In the genomic region with DNA sequence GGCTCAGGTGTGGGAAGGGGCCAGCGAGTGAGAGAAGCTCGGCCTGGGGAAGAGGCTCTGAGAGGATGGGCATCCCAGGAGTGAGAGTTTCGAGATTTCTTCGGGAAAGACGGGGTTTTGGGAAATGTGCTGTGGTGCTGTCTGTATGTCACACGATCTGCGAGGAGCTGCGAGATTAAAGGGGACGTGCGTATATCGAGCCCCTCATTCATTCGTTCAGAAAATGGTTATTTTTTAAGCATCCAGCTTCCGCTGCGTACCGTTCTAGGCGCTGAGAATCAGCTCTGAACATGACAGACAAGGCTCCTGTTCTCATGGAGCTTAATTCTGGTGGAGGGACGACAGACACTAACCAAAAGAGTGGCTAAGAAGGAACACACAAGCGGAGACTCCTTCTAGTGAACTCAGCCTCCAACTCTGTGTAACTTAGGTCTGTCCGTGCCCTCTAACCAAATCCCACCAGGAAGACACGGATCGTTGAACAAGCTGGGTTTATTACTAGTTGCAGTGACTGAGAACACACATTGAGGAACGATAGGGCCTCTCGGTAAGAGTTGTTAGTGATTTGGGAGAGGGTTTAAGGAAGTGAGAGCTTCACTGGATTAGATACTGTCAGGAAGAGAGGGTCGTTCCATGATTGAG, we compare ENCODE assay signal across 8 cellular contexts. TPM values are rescaled to one million over a fixed set of nuclear protein-coding genes. Genes with fewer than 3 reads are reported as not detected.
A peak's percentile ranks its signal among the peaks of the same experiment; 100 is the strongest.
DNase-seq lines count a peak whose midpoint lies in the region; ATAC-seq and TF ChIP-seq lines count a peak whose summit lies in the region.

No MANE protein-coding gene starts in this region.

- no peak; the same call in 1 of the 2 replicates for ATAC-seq in Panc1
- ATAC-seq in mucosa of descending colon, result peak; percentile 1

- H3K4me3 ChIP-seq in Panc1 (ENCODE audit: low read depth in 2 of 2, low read length in 2 of 2) (peak overlapping the region; percentile 99 to 100), dorsolateral prefrontal cortex (peak overlapping the region; percentile 72 to 100 (median 96)), mucosa of descending colon (peak overlapping the region; percentile 79)

- no peaks in the 10 kb centered on the region for H3K9me3 Mint-ChIP-seq in activated naive CD4-positive, alpha-beta T cell treated with anti-CD3 and anti-CD28 coated beads for 36 hours

- CTCF ChIA-PET in activated naive CD4-positive, alpha-beta T cell treated with anti-CD3 and anti-CD28 coated beads for 36 hours (lab: Charles Lee), result interaction anchor here (0.7 to 6.3 kb wide), 18 partner anchors 29 to 286 kb away, joined by 3 to 61 read pairs (median 4); a partner anchor contains a TSS
- CTCF ChIA-PET in Panc1 (lab: Charles Lee), result interaction anchor here (0.6 to 2.9 kb wide), 7 partner anchors 10 to 375 kb away, joined by 3 to 21 read pairs (median 6); a partner anchor contains a TSS

- H3K27ac Mint-ChIP-seq in activated naive CD4-positive, alpha-beta T cell treated with anti-CD3 and anti-CD28 coated beads for 36 hours, result peak overlapping the region; percentile 99

- H3K4me1 ChIP-seq in Panc1 (ENCODE audit: control insufficient read depth, insufficient read depth, low read length), result peaks cover 45% of the 10 kb centered on the region
- peaks cover 8% of the 10 kb centered on the region for H3K4me1 ChIP-seq in mucosa of descending colon (ENCODE audit: low read depth)

- H3K9me3 ChIP-seq in Panc1 (ENCODE audit: control insufficient read depth, insufficient read depth, low read depth, low read length) (no peaks in the 10 kb centered on the region), mucosa of descending colon (no peaks in the 10 kb centered on the region)

- H3K27ac ChIP-seq in Panc1 (ENCODE audit: low read length) (peak overlapping the region; percentile 99), dorsolateral prefrontal cortex (peak overlapping the region; percentile 89 to 100 (median 98))

- peaks cover 14% of the 10 kb centered on the region for H3K36me3 ChIP-seq in Panc1 (ENCODE audit: control insufficient read depth, insufficient read depth, low read length)
- no peaks in the 10 kb centered on the region for H3K36me3 ChIP-seq in mucosa of descending colon (ENCODE audit: low read depth)

- POLR2A ChIA-PET in Panc1 (lab: Charles Lee), result interaction anchor here (0.6 to 1.5 kb wide), 2 partner anchors 14 to 407 kb away, joined by 12 to 13 read pairs; no protein-coding TSS in a partner anchor

- no peak for TF ChIP-seq CTCF in Panc1 (IDR thresholded peaks at IDR 0.05)
- peak in 1 of 56 donors; percentile 7 for TF ChIP-seq CTCF in dorsolateral prefrontal cortex (IDR thresholded peaks at IDR 0.05 in 54 of 56, conservative IDR thresholded peaks at IDR 0.05 in 2 of 56; ENCODE audit: low read depth in 1 of 56, partially characterized antibody in 56 of 56)
- no peak for TF ChIP-seq CTCF in mucosa of descending colon (IDR thresholded peaks at IDR 0.05)

- TSS peak; percentile 98 for BruUV-seq in Panc1 (replicated peaks; lab: Mats Ljungman, UMichigan)

- intact Hi-C loops in activated naive CD4-positive, alpha-beta T cell treated with anti-CD3 and anti-CD28 coated beads for 36 hours (cut with micrococcal nuclease), result loop anchor here (1.0 to 5.0 kb wide), 3 partner anchors 95 to 1675 kb away; a partner anchor contains a TSS
- intact Hi-C loops in Panc1 (cut with micrococcal nuclease; ENCODE audit: unreplicated experiment) (loop anchor here (5.0 kb wide), 1 partner anchor 80 kb away; no protein-coding TSS in a partner anchor), dorsolateral prefrontal cortex (cut with DNase I) (loop anchor here (2.0 to 5.0 kb wide), 5 partner anchors 94 to 620 kb away; a partner anchor contains a TSS), mucosa of descending colon (cut with DNase I, micrococcal nuclease) (no loop called here)

- peak; percentile 26 for DNase-seq in activated naive CD4-positive, alpha-beta T cell treated with anti-CD3 and anti-CD28 coated beads for 36 hours
- DNase-seq in activated naive CD4-positive, alpha-beta T cell (lab: John Stamatoyannopoulos, UW), result no peak
- DNase-seq in Panc1 (ENCODE audit: low read depth, low spot score), result no peak
- no peak for DNase-seq in dorsolateral prefrontal cortex
- no peak for DNase-seq in mucosa of descending colon
- DNase-seq in mesenteric fat pad (ENCODE audit: low spot score), result no peak
- DNase-seq in NCI-H446 treated with DMSO at 0.1 percent for 48 hours (lab: John Stamatoyannopoulos, UW), result no peak
- no peak for DNase-seq in NCI-H1105 treated with DMSO at 0.1 percent for 48 hours (lab: John Stamatoyannopoulos, UW)

- in situ Hi-C loops in Panc1 (cut with HindIII; ENCODE audit: low pct_unique_long_range_greater_than_20kb, low sequenced_read_pairs), result no loop called here

- H3K27me3 ChIP-seq in Panc1 (ENCODE audit: control insufficient read depth, insufficient read depth, low read length) (no peaks in the 10 kb centered on the region), dorsolateral prefrontal cortex (no peaks in the 10 kb centered on the region)

- H3K36me3 Mint-ChIP-seq in activated naive CD4-positive, alpha-beta T cell treated with anti-CD3 and anti-CD28 coated beads for 36 hours (ENCODE audit: low read depth), result peaks cover 6% of the 10 kb centered on the region

- peaks cover 39% of the 10 kb centered on the region for H3K4me1 Mint-ChIP-seq in activated naive CD4-positive, alpha-beta T cell treated with anti-CD3 and anti-CD28 coated beads for 36 hours (ENCODE audit: low read depth)

- H3K27me3 Mint-ChIP-seq in activated naive CD4-positive, alpha-beta T cell treated with anti-CD3 and anti-CD28 coated beads for 36 hours (ENCODE audit: low read depth), result no peaks in the 10 kb centered on the region

- peak overlapping the region; percentile 96 for H3K4me3 Mint-ChIP-seq in activated naive CD4-positive, alpha-beta T cell treated with anti-CD3 and anti-CD28 coated beads for 36 hours

RNA-seq across cellular contexts. Expression of a gene that starts 0.8 kb away (rescaled TPM):
- 10 to 100 TPM; 32.8 to 35.5 TPM for total RNA-seq in activated naive CD4-positive, alpha-beta T cell treated with anti-CD3 and anti-CD28 coated beads for 36 hours
- total RNA-seq in Panc1 (2021; ENCODE audit: unreplicated experiment) (111 TPM), dorsolateral prefrontal cortex (100 to 1,000 TPM in 107 of 120 experiments, 10 to 100 TPM in 13; 88.4 to 136 (median 113) TPM), mucosa of descending colon (10 to 100 TPM; 37.2 to 50.2 (median 39.5) TPM), mesenteric fat pad (43.9 TPM)
- polyA plus RNA-seq in Panc1 (2012; ENCODE audit: insufficient read length), result 49.1 TPM

Comparison
In these comparisons a context has a peak if more than half of its experiments do, and no peak if none do; other contexts are left out.
1. intact Hi-C loops: an anchor here in activated naive CD4-positive, alpha-beta T cell treated with anti-CD3 and anti-CD28 coated beads for 36 hours (1.0 to 5.0 kb wide), Panc1 (5.0 kb wide) and dorsolateral prefrontal cortex (2.0 to 5.0 kb wide); none called in mucosa of descending colon.